Comparison of ENCODE assay signal across 9 cellular contexts in the genomic region with DNA sequence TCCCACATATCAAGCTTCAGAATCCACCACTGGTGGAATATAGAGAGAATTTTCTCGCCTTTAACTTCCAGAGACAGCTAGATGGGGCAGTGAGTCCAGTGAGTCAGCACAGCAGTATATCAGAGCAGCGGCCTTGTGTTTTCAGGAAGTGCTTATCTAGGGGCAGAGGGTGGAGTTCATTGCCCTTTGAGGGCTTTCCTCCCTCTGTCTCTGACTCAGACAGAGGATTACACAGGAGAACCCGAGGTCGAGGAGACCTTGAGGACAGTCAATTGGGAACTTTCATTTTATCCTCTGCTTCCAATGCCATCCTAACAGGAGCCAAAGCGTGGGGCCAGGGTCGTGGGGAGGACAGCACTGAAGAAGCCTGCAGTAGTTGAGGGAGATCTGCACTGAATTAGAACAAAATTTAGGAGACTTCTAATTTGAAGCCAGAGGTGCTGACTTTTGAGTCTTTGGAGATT.
A peak's percentile ranks its signal among the peaks of the same experiment; 100 is the strongest.
DNase-seq lines count a peak whose midpoint lies in the region; ATAC-seq lines count a peak whose summit lies in the region.
"Had no signal": no experiment of that assay in that cellular context is flagged by ENCODE, and none has a peak within 500 bp of the region (broad histone marks: within the 10 kb centered on the region; RNA-seq: fewer than 3 reads in every experiment).

No MANE protein-coding gene starts in this region.

- ATAC-seq in right cardiac atrium: peak; percentile 92 to 97

- intact Hi-C loops in right cardiac atrium (cut with DNase I): no loop called here

- H3K27me3 ChIP-seq in right cardiac atrium (ENCODE audit: control insufficient read depth, insufficient read depth): no peaks in the 10 kb centered on the region
- H3K27me3 ChIP-seq: BLaER1 had no signal

- H3K4me1 ChIP-seq in right cardiac atrium (ENCODE audit: control insufficient read depth, insufficient read depth, low read length): peaks cover 9% of the 10 kb centered on the region

- 35% methylated on average over 6 of the region's 6 CpGs for WGBS in right cardiac atrium

- no peaks in the 10 kb centered on the region for H3K9me3 ChIP-seq in right cardiac atrium (ENCODE audit: control insufficient read depth, low read length)
- H3K9me3 ChIP-seq: BLaER1 had no signal

- H3K27ac ChIP-seq in right cardiac atrium (ENCODE audit: low read length): peak overlapping the region; percentile 61
- H3K27ac ChIP-seq: BLaER1 had no signal

- no peak overlapping the region for H3K4me3 ChIP-seq in right cardiac atrium (ENCODE audit: low read length)
- H3K4me3 ChIP-seq: BLaER1 had no signal

- DNase-seq in activated T-cell treated with anti-CD3 and anti-CD28 coated beads for 1 hour (ENCODE audit: low read depth): peak; percentile 14
- no peak for DNase-seq in activated T-cell treated with anti-CD3 and anti-CD28 coated beads, Interleukin-2, amount 50 U/mL, for 1 hour
- peak; percentile 42 for DNase-seq in HuH-7.5 (ENCODE audit: low spot score)
- peak; percentile 9 to 17 for DNase-seq in activated CD4-positive, alpha-beta T cell treated with anti-CD3 and anti-CD28 coated beads, Interleukin-2, amount 50 U/mL, for 4 hours
- peak in 1 of 3 donors; percentile 38 for DNase-seq in right cardiac atrium
- peak; percentile 9 for DNase-seq in stromal cell of bone marrow (ENCODE audit: low read depth)
- DNase-seq in effector CD4-positive, alpha-beta T cell: no peak
- no peak for DNase-seq in NCI-H128 (lab: John Stamatoyannopoulos, UW; ENCODE audit: unreplicated experiment)

Comparison
In these comparisons a context has a peak if more than half of its experiments do, and no peak if none do; other contexts are left out.
1. DNase-seq: peak in activated T-cell treated with anti-CD3 and anti-CD28 coated beads for 1 hour (single experiment), HuH-7.5 (single experiment), activated CD4-positive, alpha-beta T cell treated with anti-CD3 and anti-CD28 coated beads, Interleukin-2, amount 50 U/mL, for 4 hours (2 of 2) and stromal cell of bone marrow (single experiment); none in activated T-cell treated with anti-CD3 and anti-CD28 coated beads, Interleukin-2, amount 50 U/mL, for 1 hour (single experiment), effector CD4-positive, alpha-beta T cell (single experiment) and NCI-H128 (single experiment).